19 cellular contexts compared by ENCODE assay signal in genomic region chr5:157165668-157166067, GRCh38. TPM values are rescaled to one million over a fixed set of nuclear protein-coding genes. Genes with fewer than 3 reads are reported as not detected.
"Had no signal": no experiment of that assay in that cellular context is flagged by ENCODE, and none has a peak within 500 bp of the region (broad histone marks: within the 10 kb centered on the region; RNA-seq: fewer than 3 reads in every experiment).

No MANE protein-coding gene starts in this region.

- DNase-seq: activated gamma-delta T cell, dorsolateral prefrontal cortex, erythroblast, islet precursor cell, mammary epithelial cell, ovary, SK-N-SH, substantia nigra, uterus had no signal

- H3K27me3 Mint-ChIP-seq: stimulated activated memory B cell treated with anti-CD40 and anti-IgM and Interleukin-4, amounts not matched to agents 10 μg/mL and 1 μg/mL and 100 μg/mL, for 72 hours had no signal

- H3K9me3 Mint-ChIP-seq: neural progenitor cell; stimulated activated memory B cell treated with anti-CD40 and anti-IgM and Interleukin-4, amounts not matched to agents 10 μg/mL and 1 μg/mL and 100 μg/mL, for 72 hours had no signal

- H3K9me3 ChIP-seq: ovary, SK-N-SH, tibial nerve, uterus had no signal

- H3K4me3 Mint-ChIP-seq: neural progenitor cell; stimulated activated memory B cell treated with anti-CD40 and anti-IgM and Interleukin-4, amounts not matched to agents 10 μg/mL and 1 μg/mL and 100 μg/mL, for 72 hours had no signal

- H3K36me3 ChIP-seq: neural progenitor cell, ovary, tibial nerve, uterus had no signal

- H3K27ac ChIP-seq: dorsolateral prefrontal cortex, hepatocyte, neural progenitor cell, ovary, tibial nerve, uterus had no signal

- ATAC-seq: left lobe of liver; Right ventricle myocardium inferior; sciatic nerve; stimulated activated memory B cell treated with anti-CD40 and anti-IgM and Interleukin-4, amounts not matched to agents 10 μg/mL and 1 μg/mL and 100 μg/mL, for 72 hours had no signal

- H3K4me3 ChIP-seq: dorsolateral prefrontal cortex, hepatocyte, neural progenitor cell, ovary, tibial nerve, uterus had no signal

- H3K36me3 Mint-ChIP-seq: neural progenitor cell had no signal

- H3K4me1 ChIP-seq: neural progenitor cell, tibial nerve, uterus had no signal

- H3K27ac Mint-ChIP-seq: neural progenitor cell; stimulated activated memory B cell treated with anti-CD40 and anti-IgM and Interleukin-4, amounts not matched to agents 10 μg/mL and 1 μg/mL and 100 μg/mL, for 72 hours had no signal

- H3K9ac ChIP-seq: neural progenitor cell, SK-N-SH had no signal

RNA-seq across cellular contexts. Expression of gene GARIN3, which starts 0.4 kb away (rescaled TPM):
- total RNA-seq: cardiac septum; dorsolateral prefrontal cortex; hepatocyte; left lobe of liver; mammary epithelial cell; ovary; pulmonary artery endothelial cell; Right ventricle myocardium inferior; sciatic nerve; T-helper 1 cell treated with Interleukin-12 subunit alpha and Interleukin-12 subunit beta and Interleukin-4 antibody, amounts not matched to agents 30 ng/mL and 1 ng/mL, for 36 hours; tibial nerve; uterus had no signal
- polyA plus RNA-seq: hepatocyte, mammary epithelial cell, ovary, SK-N-SH had no signal

RNA-seq across cellular contexts. Expression of gene ITK, which starts 15.0 kb away (rescaled TPM):
- total RNA-seq: mammary epithelial cell, pulmonary artery endothelial cell had no signal
- polyA plus RNA-seq: mammary epithelial cell, SK-N-SH had no signal

RNA-seq across cellular contexts. Expression of gene HAVCR2, which starts 56.8 kb away (rescaled TPM):
- polyA plus RNA-seq: mammary epithelial cell had no signal
